ENCODE assay signal across 29 cellular contexts in the genomic region with DNA sequence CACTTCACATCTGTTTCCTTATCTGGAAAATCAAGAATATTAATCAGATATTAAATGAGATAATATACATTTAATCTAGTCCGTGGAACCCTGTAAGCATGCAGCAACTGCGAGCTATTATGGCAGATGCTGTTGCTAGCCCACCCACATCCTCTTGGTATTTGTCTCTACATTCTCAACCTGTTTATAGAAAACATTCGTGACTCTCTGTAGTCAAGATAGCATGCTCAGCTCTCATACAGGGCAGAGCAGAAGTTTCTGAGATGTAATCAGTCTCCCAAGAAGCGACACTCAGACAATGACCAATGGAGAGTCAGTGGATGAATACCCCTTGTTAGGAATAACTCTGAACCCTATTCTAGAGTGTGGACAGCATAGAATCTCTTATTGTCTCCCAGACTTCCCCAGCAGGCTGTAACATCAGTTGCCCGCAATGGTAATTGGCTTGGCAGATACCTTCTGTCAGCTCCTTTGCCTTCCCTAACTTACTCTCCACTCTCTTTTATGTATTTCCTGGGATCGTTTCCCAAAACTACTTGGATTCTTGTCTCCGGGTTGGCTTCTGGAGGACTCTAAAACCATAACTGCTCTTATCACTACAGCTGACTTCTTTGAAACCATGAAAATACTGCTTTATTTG.
"Had no signal": no experiment of that assay in that cellular context is flagged by ENCODE, and none has a peak within 500 bp of the region (broad histone marks: within the 10 kb centered on the region; RNA-seq: fewer than 3 reads in every experiment).

No MANE protein-coding gene starts in this region.

- H3K4me2 ChIP-seq: neural progenitor cell had no signal

- H3K27ac Mint-ChIP-seq: activated B cell treated with CpG ODN at 0.5 μM for 24 hours; activated CD8-positive, alpha-beta T cell treated with anti-CD3 and anti-CD28 coated beads for 36 hours; activated T-helper 17 cell treated with anti-CD3 and anti-CD28 coated beads, Interleukin-2, amount 50 U/mL, for 72 hours; naive thymus-derived CD4-positive, alpha-beta T cell; neural progenitor cell; stimulated activated naive B cell treated with anti-CD40 and anti-IgM and Interleukin-4, amounts not matched to agents 10 μg/mL and 1 μg/mL and 100 μg/mL, for 72 hours; T-helper 2 cell treated with Interferon-gamma antibody and Interleukin-4, amounts not matched to agents 5 μg/mL and 100 μg/mL, for 36 hours had no signal

- H3K36me3 Mint-ChIP-seq: naive thymus-derived CD4-positive, alpha-beta T cell; neural progenitor cell; stimulated activated naive B cell treated with anti-CD40 and anti-IgM and Interleukin-4, amounts not matched to agents 10 μg/mL and 1 μg/mL and 100 μg/mL, for 72 hours had no signal

- H3K4me3 ChIP-seq: breast epithelium, gastrocnemius medialis, left lung, lung, neural progenitor cell, right lobe of liver, stomach, thyroid gland, upper lobe of left lung had no signal

- DNase-seq: activated B cell treated with CpG ODN at 0.5 μM for 24 hours; activated CD4-positive, alpha-beta T cell treated with anti-CD3 and anti-CD28 coated beads, Interleukin-2, amount 50 U/mL, for 1 hour; activated CD8-positive, alpha-beta T cell treated with anti-CD3 and anti-CD28 coated beads for 36 hours; activated gamma-delta T cell treated with Interleukin-2 at 50 U/mL for 16 hours; activated naive CD4-positive, alpha-beta T cell treated with anti-CD3 and anti-CD28 coated beads, Interleukin-2, amount 50 U/mL, for 16 hours; activated T-cell treated with anti-CD3 and anti-CD28 coated beads, Interleukin-2, amount 50 U/mL, for 4 hours; amniotic stem cell; central memory CD4-positive, alpha-beta T cell; effector CD8-positive, alpha-beta T cell; gastrocnemius medialis; glutamatergic neuron; left lung; naive thymus-derived CD4-positive, alpha-beta T cell; occipital lobe; right lobe of liver; small intestine; stimulated activated CD4-positive, alpha-beta T cell treated with anti-CD3 and anti-CD28 coated beads, Interleukin-1b, Interleukin-23, amount 100 ng/mL, for 48 hours; stimulated activated CD4-positive, alpha-beta T cell treated with anti-CD3 and anti-CD28 coated beads, Interleukin-4, amount 100 ng/mL, for 4 hours; stimulated activated naive B cell treated with anti-CD40 and anti-IgM and Interleukin-4, amounts not matched to agents 10 μg/mL and 1 μg/mL and 100 μg/mL, for 72 hours; stomach; T-helper 1 cell; thyroid gland; upper lobe of left lung had no signal

- H3K4me1 ChIP-seq: breast epithelium, left lung, parathyroid adenoma, right lobe of liver, upper lobe of left lung had no signal

- H3K4me1 Mint-ChIP-seq: activated B cell treated with CpG ODN at 0.5 μM for 24 hours; activated T-helper 17 cell treated with anti-CD3 and anti-CD28 coated beads, Interleukin-2, amount 50 U/mL, for 72 hours; naive thymus-derived CD4-positive, alpha-beta T cell; stimulated activated naive B cell treated with anti-CD40 and anti-IgM and Interleukin-4, amounts not matched to agents 10 μg/mL and 1 μg/mL and 100 μg/mL, for 72 hours had no signal

- H3K79me2 ChIP-seq: parathyroid adenoma had no signal

- H3K4me3 Mint-ChIP-seq: activated B cell treated with CpG ODN at 0.5 μM for 24 hours; activated CD8-positive, alpha-beta T cell treated with anti-CD3 and anti-CD28 coated beads for 36 hours; activated T-cell treated with anti-CD3 and anti-CD28 coated beads, Interleukin-2, amount 50 U/mL, for 4 hours; activated T-helper 17 cell treated with anti-CD3 and anti-CD28 coated beads, Interleukin-2, amount 50 U/mL, for 72 hours; naive thymus-derived CD4-positive, alpha-beta T cell; neural progenitor cell; stimulated activated naive B cell treated with anti-CD40 and anti-IgM and Interleukin-4, amounts not matched to agents 10 μg/mL and 1 μg/mL and 100 μg/mL, for 72 hours; T-helper 2 cell treated with Interferon-gamma antibody and Interleukin-4, amounts not matched to agents 5 μg/mL and 100 μg/mL, for 36 hours had no signal

- H2AFZ ChIP-seq: neural progenitor cell, parathyroid adenoma had no signal

- H3K27ac ChIP-seq: breast epithelium, gastrocnemius medialis, left lung, neural progenitor cell, parathyroid adenoma, right lobe of liver, stomach, thyroid gland, upper lobe of left lung had no signal

- H3K36me3 ChIP-seq: breast epithelium, gastrocnemius medialis, left lung, neural progenitor cell, right lobe of liver, stomach, thyroid gland, upper lobe of left lung had no signal

- ATAC-seq: activated CD8-positive, alpha-beta T cell treated with anti-CD3 and anti-CD28 coated beads for 36 hours; activated T-cell treated with anti-CD3 and anti-CD28 coated beads, Interleukin-2, amount 50 U/mL, for 4 hours; activated T-helper 17 cell treated with anti-CD3 and anti-CD28 coated beads, Interleukin-2, amount 50 U/mL, for 72 hours; gastrocnemius medialis; left lung; naive thymus-derived CD4-positive, alpha-beta T cell; right lobe of liver; stimulated activated naive B cell treated with anti-CD40 and anti-IgM and Interleukin-4, amounts not matched to agents 10 μg/mL and 1 μg/mL and 100 μg/mL, for 72 hours had no signal

- H3K9me3 ChIP-seq: breast epithelium, gastrocnemius medialis, left lung, right lobe of liver, stomach, thyroid gland, upper lobe of left lung had no signal

- H3K9ac ChIP-seq: neural progenitor cell, parathyroid adenoma had no signal

- H3K9me3 Mint-ChIP-seq: activated B cell treated with CpG ODN at 0.5 μM for 24 hours; activated CD8-positive, alpha-beta T cell treated with anti-CD3 and anti-CD28 coated beads for 36 hours; activated T-cell treated with anti-CD3 and anti-CD28 coated beads, Interleukin-2, amount 50 U/mL, for 4 hours; activated T-helper 17 cell treated with anti-CD3 and anti-CD28 coated beads, Interleukin-2, amount 50 U/mL, for 72 hours; T-helper 2 cell treated with Interferon-gamma antibody and Interleukin-4, amounts not matched to agents 5 μg/mL and 100 μg/mL, for 36 hours had no signal

- H3K27me3 ChIP-seq: breast epithelium, gastrocnemius medialis, left lung, right lobe of liver, stomach, thyroid gland, upper lobe of left lung had no signal
